25 cellular contexts compared by ENCODE assay signal in the genomic region with DNA sequence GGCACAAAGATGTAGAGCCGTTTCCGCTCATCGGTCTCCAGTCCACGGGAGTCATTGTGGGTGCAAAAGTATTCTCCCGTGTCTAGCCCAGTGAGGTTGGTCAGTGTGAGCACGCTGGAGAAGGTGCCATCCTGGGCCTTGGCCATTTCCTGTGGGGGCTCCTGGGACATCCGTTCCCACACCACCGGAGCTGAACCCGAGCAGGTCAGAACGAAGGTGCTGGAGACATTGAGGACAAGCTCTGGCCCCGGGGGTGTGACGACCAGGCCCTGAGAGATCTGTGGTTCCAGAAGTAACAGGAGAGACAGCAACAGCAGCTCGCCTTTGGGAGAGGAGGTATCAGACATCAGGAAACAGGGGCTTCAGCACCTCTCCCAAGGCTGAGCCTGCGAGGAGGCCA. TPM values are rescaled to one million over a fixed set of nuclear protein-coding genes. Genes with fewer than 3 reads are reported as not detected.
DNase-seq lines count a peak whose midpoint lies in the region; ATAC-seq, FAIRE-seq and TF ChIP-seq lines count a peak whose summit lies in the region.
"Had no signal": no experiment of that assay in that cellular context is flagged by ENCODE, and none has a peak within 500 bp of the region (broad histone marks: within the 10 kb centered on the region; RNA-seq: fewer than 3 reads in every experiment).

No MANE protein-coding gene starts in this region.

- TF ChIP-seq EP300 in gastroesophageal sphincter (IDR thresholded peaks at IDR 0.05) (no peak), upper lobe of left lung (IDR thresholded peaks at IDR 0.05) (no peak)

- peaks cover 35% of the 10 kb centered on the region for H3K4me1 Mint-ChIP-seq in astrocyte (ENCODE audit: low read depth, unreplicated experiment)
- peaks cover 94% of the 10 kb centered on the region for H3K4me1 Mint-ChIP-seq in osteocyte (ENCODE audit: unreplicated experiment)
- H3K4me1 Mint-ChIP-seq: activated B cell treated with CpG ODN at 0.5 μM for 24 hours; activated CD4-positive, alpha-beta memory T cell treated with anti-CD3 and anti-CD28 coated beads, Interleukin-2, amount 10 ng/mL, durations not matched to agents 7 days and 5 days; activated naive CD8-positive, alpha-beta T cell treated with anti-CD3 and anti-CD28 coated beads for 36 hours; IgD-negative memory B cell had no signal

- FAIRE-seq in astrocyte (lab: Jason Lieb, UNC) = no peak

- no peak overlapping the region for H3K4me2 ChIP-seq in astrocyte (ENCODE audit: low read length)

- H3K27me3 ChIP-seq in astrocyte (ENCODE audit: insufficient read depth, low read length) (no peaks in the 10 kb centered on the region), gastroesophageal sphincter (no peaks in the 10 kb centered on the region), upper lobe of left lung (no peaks in the 10 kb centered on the region)

- no peak for TF ChIP-seq POLR2A in gastroesophageal sphincter (IDR thresholded peaks at IDR 0.05)
- TF ChIP-seq POLR2A in upper lobe of left lung (IDR thresholded peaks at IDR 0.05) = no peak

- H3K27me3 Mint-ChIP-seq in astrocyte (ENCODE audit: low read depth, unreplicated experiment) (no peaks in the 10 kb centered on the region), osteocyte (ENCODE audit: unreplicated experiment) (no peaks in the 10 kb centered on the region)
- H3K27me3 Mint-ChIP-seq: activated naive CD8-positive, alpha-beta T cell treated with anti-CD3 and anti-CD28 coated beads for 36 hours had no signal

- 57 to 100% methylated on average over 1 of the region's 14 CpGs for WGBS in gastroesophageal sphincter (ENCODE audit: low coverage in 1 of 2), 2 donors
- WGBS in upper lobe of left lung, 2 donors = 81 to 87% methylated on average over 7 to 14 of the region's 14 CpGs

- peak overlapping the region; percentile 36 for H3K27ac Mint-ChIP-seq in astrocyte (ENCODE audit: unreplicated experiment)
- H3K27ac Mint-ChIP-seq in osteocyte (ENCODE audit: unreplicated experiment) = peak overlapping the region; percentile 78
- H3K27ac Mint-ChIP-seq: activated B cell treated with CpG ODN at 0.5 μM for 24 hours; activated CD4-positive, alpha-beta memory T cell treated with anti-CD3 and anti-CD28 coated beads, Interleukin-2, amount 10 ng/mL, durations not matched to agents 7 days and 5 days; activated naive CD8-positive, alpha-beta T cell treated with anti-CD3 and anti-CD28 coated beads for 36 hours; IgD-negative memory B cell; memory B cell; natural killer cell; stimulated activated effector memory CD8-positive, alpha-beta T cell treated with anti-CD3 and anti-CD28 coated beads, Interleukin-12 subunit alpha, Interleukin-12 subunit beta, amount 100 ng/mL, for 72 hours; T-helper 1 cell treated with Interleukin-12 subunit alpha and Interleukin-12 subunit beta and Interleukin-4 antibody, amounts not matched to agents 30 μg/mL and 1 μg/mL, for 36 hours had no signal

- ATAC-seq in gastroesophageal sphincter (no peak), upper lobe of left lung (ENCODE audit: low FRiP score in 2 of 2) (no peak), HG03565 (IDR thresholded peaks at IDR 0.05; ENCODE audit: unreplicated experiment) (no peak)
- ATAC-seq: activated T-cell treated with anti-CD3 and anti-CD28 coated beads, Interleukin-2, amount 50 U/mL, for 4 hours; esophagus mucosa; natural killer cell; stimulated activated effector memory CD8-positive, alpha-beta T cell treated with anti-CD3 and anti-CD28 coated beads, Interleukin-12 subunit alpha, Interleukin-12 subunit beta, amount 100 ng/mL, for 72 hours had no signal

- DNase-seq in astrocyte (ENCODE audit: low read depth) = no peak
- no peak for DNase-seq in osteocyte (ENCODE audit: extremely low spot score, unreplicated experiment)
- DNase-seq in upper lobe of left lung = peak in 1 of 2 donors; percentile 22
- DNase-seq in RPMI8226 = no peak
- no peak for DNase-seq in NCI-H2227 treated with DMSO at 0.1 percent for 48 hours (lab: John Stamatoyannopoulos, UW)
- DNase-seq: activated B cell treated with CpG ODN at 0.5 μM for 24 hours; activated CD4-positive, alpha-beta memory T cell treated with anti-CD3 and anti-CD28 coated beads, Interleukin-2, amount 10 ng/mL, durations not matched to agents 7 days and 5 days; activated naive CD8-positive, alpha-beta T cell treated with anti-CD3 and anti-CD28 coated beads for 36 hours; activated T-cell treated with anti-CD3 and anti-CD28 coated beads, Interleukin-2, amount 50 U/mL, for 4 hours; EL; H7; MM.1S; natural killer cell; NCI-H187; NCI-H510A; stimulated activated CD4-positive, alpha-beta T cell treated with anti-CD3 and anti-CD28 coated beads, Interleukin-15, amount 100 ng/mL, for 24 hours had no signal

- H3K27ac ChIP-seq in astrocyte (ENCODE audit: low read depth, low read length) (no peak overlapping the region), gastroesophageal sphincter (peak overlapping the region in 3 of 4 donors; percentile 83 to 90 (median 90)), upper lobe of left lung (peak overlapping the region in 3 of 4 donors; percentile 79 to 84 (median 79))

- H3K9me3 ChIP-seq in astrocyte (ENCODE audit: insufficient read depth, low read depth, low read length) (no peaks in the 10 kb centered on the region), gastroesophageal sphincter (no peaks in the 10 kb centered on the region), upper lobe of left lung (no peaks in the 10 kb centered on the region)

- H3K36me3 Mint-ChIP-seq in astrocyte (ENCODE audit: low read depth, unreplicated experiment) (peaks cover 22% of the 10 kb centered on the region), osteocyte (ENCODE audit: unreplicated experiment) (peaks cover 52% of the 10 kb centered on the region)
- H3K36me3 Mint-ChIP-seq: activated naive CD8-positive, alpha-beta T cell treated with anti-CD3 and anti-CD28 coated beads for 36 hours; memory B cell; natural killer cell; stimulated activated effector memory CD8-positive, alpha-beta T cell treated with anti-CD3 and anti-CD28 coated beads, Interleukin-12 subunit alpha, Interleukin-12 subunit beta, amount 100 ng/mL, for 72 hours had no signal

- H2AFZ ChIP-seq in astrocyte (ENCODE audit: low read depth, low read length) = no peak overlapping the region

- H4K20me1 ChIP-seq in astrocyte (ENCODE audit: insufficient read depth, low read length) = no peaks in the 10 kb centered on the region

- H3K79me2 ChIP-seq in astrocyte (ENCODE audit: insufficient read depth, low read length) = peaks cover 27% of the 10 kb centered on the region

- H3K4me3 Mint-ChIP-seq in astrocyte (ENCODE audit: unreplicated experiment) = peak overlapping the region; percentile 20
- peak overlapping the region; percentile 29 for H3K4me3 Mint-ChIP-seq in osteocyte (ENCODE audit: unreplicated experiment)
- H3K4me3 Mint-ChIP-seq: activated B cell treated with CpG ODN at 0.5 μM for 24 hours; activated CD4-positive, alpha-beta memory T cell treated with anti-CD3 and anti-CD28 coated beads, Interleukin-2, amount 10 ng/mL, durations not matched to agents 7 days and 5 days; activated naive CD8-positive, alpha-beta T cell treated with anti-CD3 and anti-CD28 coated beads for 36 hours; activated T-cell treated with anti-CD3 and anti-CD28 coated beads, Interleukin-2, amount 50 U/mL, for 4 hours; IgD-negative memory B cell; memory B cell; natural killer cell; stimulated activated effector memory CD8-positive, alpha-beta T cell treated with anti-CD3 and anti-CD28 coated beads, Interleukin-12 subunit alpha, Interleukin-12 subunit beta, amount 100 ng/mL, for 72 hours; T-helper 1 cell treated with Interleukin-12 subunit alpha and Interleukin-12 subunit beta and Interleukin-4 antibody, amounts not matched to agents 30 μg/mL and 1 μg/mL, for 36 hours had no signal

- no peaks in the 10 kb centered on the region for H3K9me3 Mint-ChIP-seq in astrocyte (ENCODE audit: unreplicated experiment)
- H3K9me3 Mint-ChIP-seq in osteocyte (ENCODE audit: unreplicated experiment) = no peaks in the 10 kb centered on the region
- H3K9me3 Mint-ChIP-seq: activated B cell treated with CpG ODN at 0.5 μM for 24 hours; activated CD4-positive, alpha-beta memory T cell treated with anti-CD3 and anti-CD28 coated beads, Interleukin-2, amount 10 ng/mL, durations not matched to agents 7 days and 5 days; activated naive CD8-positive, alpha-beta T cell treated with anti-CD3 and anti-CD28 coated beads for 36 hours; activated T-cell treated with anti-CD3 and anti-CD28 coated beads, Interleukin-2, amount 50 U/mL, for 4 hours; IgD-negative memory B cell; memory B cell; natural killer cell; stimulated activated effector memory CD8-positive, alpha-beta T cell treated with anti-CD3 and anti-CD28 coated beads, Interleukin-12 subunit alpha, Interleukin-12 subunit beta, amount 100 ng/mL, for 72 hours; T-helper 1 cell treated with Interleukin-12 subunit alpha and Interleukin-12 subunit beta and Interleukin-4 antibody, amounts not matched to agents 30 μg/mL and 1 μg/mL, for 36 hours had no signal

- H3K4me3 ChIP-seq in astrocyte (ENCODE audit: insufficient read depth, low read depth, low read length) (no peak overlapping the region), gastroesophageal sphincter (no peak overlapping the region), upper lobe of left lung (no peak overlapping the region)

- peak overlapping the region; percentile 14 for H3K9ac ChIP-seq in astrocyte (ENCODE audit: low read length)

- TF ChIP-seq CTCF in astrocyte (IDR thresholded peaks at IDR 0.05; ENCODE audit: insufficient read depth, low read depth, low read length) = no peak
- no peak for TF ChIP-seq CTCF in gastroesophageal sphincter (IDR thresholded peaks at IDR 0.05)
- TF ChIP-seq CTCF in osteocyte (IDR thresholded peaks at IDR 0.05) = no peak
- TF ChIP-seq CTCF in upper lobe of left lung (IDR thresholded peaks at IDR 0.05) = no peak

- H3K4me1 ChIP-seq in astrocyte (ENCODE audit: insufficient read depth, low read length) (peaks cover 52% of the 10 kb centered on the region), gastroesophageal sphincter (peaks cover 23 to 100% (median 72%) of the 10 kb centered on the region in 3 donors), upper lobe of left lung (peaks cover 15 to 28% (median 24%) of the 10 kb centered on the region in 4 donors)

- H3K36me3 ChIP-seq in astrocyte (ENCODE audit: insufficient read depth, low read length) (peaks cover 16% of the 10 kb centered on the region), gastroesophageal sphincter (peaks cover 0 to 52% of the 10 kb centered on the region in 2 donors), upper lobe of left lung (peaks cover 0 to 6% (median 0%) of the 10 kb centered on the region in 4 donors)

RNA-seq across cellular contexts. Expression of a gene that starts 20.1 kb away (rescaled TPM):
- total RNA-seq in astrocyte = 78.8 and 96.6 TPM in 2 replicates
- 100 to 1,000 TPM in 3 of 4 donors, 10 to 100 TPM in 1; 87.5 to 161 (median 113) TPM for total RNA-seq in gastroesophageal sphincter
- total RNA-seq in osteocyte = 1,093 and 1,131 TPM in 2 replicates
- total RNA-seq in upper lobe of left lung = 100 to 1,000 TPM in 2 of 6 donors, 10 to 100 TPM in 4; 26.6 to 155 (median 81.5) TPM

RNA-seq across cellular contexts. Expression of a gene that starts 31.0 kb away (rescaled TPM):
- total RNA-seq in astrocyte = 0.50 TPM in 1 of 2 replicates, not detected in the other
- total RNA-seq in gastroesophageal sphincter = not detected
- total RNA-seq in osteocyte = 0.71 and 1.0 TPM in 2 replicates
- total RNA-seq in upper lobe of left lung = under 1 TPM in 2 of 6 donors, not detected in 4; 0.17 to 0.30 TPM
- total RNA-seq: activated B cell treated with CpG ODN at 0.5 μM for 24 hours; activated CD4-positive, alpha-beta memory T cell treated with anti-CD3 and anti-CD28 coated beads, Interleukin-2, amount 10 ng/mL, durations not matched to agents 7 days and 5 days; activated naive CD8-positive, alpha-beta T cell treated with anti-CD3 and anti-CD28 coated beads for 36 hours; esophagus mucosa; natural killer cell; renal cortical epithelial cell had no signal

RNA-seq across cellular contexts. Expression of a gene that starts 49.2 kb away (rescaled TPM):
- total RNA-seq in astrocyte = 1.4 and 1.6 TPM in 2 replicates
- 10 to 100 TPM; 12.3 to 58.0 (median 35.2) TPM for total RNA-seq in gastroesophageal sphincter
- 1.1 and 1.2 TPM in 2 replicates for total RNA-seq in osteocyte
- total RNA-seq in upper lobe of left lung = 100 to 1,000 TPM in 1 of 6 donors, 10 to 100 TPM in 5; 13.9 to 101 (median 57.9) TPM
- total RNA-seq: activated naive CD8-positive, alpha-beta T cell treated with anti-CD3 and anti-CD28 coated beads for 36 hours; H7; renal cortical epithelial cell had no signal

RNA-seq across cellular contexts. Expression of a gene that starts 54.3 kb away (rescaled TPM):
- total RNA-seq in astrocyte (not detected in 2 replicates), gastroesophageal sphincter (not detected), osteocyte (not detected in 2 replicates), upper lobe of left lung (under 1 TPM in 1 of 6 donors, not detected in 5; 0.44 TPM)
- total RNA-seq: activated B cell treated with CpG ODN at 0.5 μM for 24 hours; activated CD4-positive, alpha-beta memory T cell treated with anti-CD3 and anti-CD28 coated beads, Interleukin-2, amount 10 ng/mL, durations not matched to agents 7 days and 5 days; activated naive CD8-positive, alpha-beta T cell treated with anti-CD3 and anti-CD28 coated beads for 36 hours; activated T-cell treated with anti-CD3 and anti-CD28 coated beads, Interleukin-2, amount 50 U/mL, for 4 hours; esophagus mucosa; H7; natural killer cell; renal cortical epithelial cell; urinary bladder had no signal
